Comparison of ENCODE assay signal across 8 cellular contexts in the genomic region with DNA sequence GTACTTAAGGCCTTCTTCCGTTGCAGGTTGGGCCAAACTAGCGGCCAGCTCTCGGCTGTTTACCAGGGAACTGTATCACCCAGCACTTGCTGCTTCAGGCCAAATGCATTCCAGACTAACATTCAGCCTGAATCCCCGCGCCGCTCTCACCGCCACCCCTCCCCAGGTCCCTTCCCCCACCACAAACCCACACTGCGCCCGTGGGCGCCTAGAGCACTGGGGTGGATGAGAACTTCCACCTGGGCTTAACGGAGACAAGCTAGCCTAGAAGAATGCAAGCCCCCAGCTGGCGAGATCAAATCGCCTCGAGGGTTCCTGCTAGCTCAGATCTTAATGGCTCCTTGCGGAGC. TPM values are rescaled to one million over a fixed set of nuclear protein-coding genes. Genes with fewer than 3 reads are reported as not detected.
DNase-seq lines count a peak whose midpoint lies in the region; ATAC-seq and TF ChIP-seq lines count a peak whose summit lies in the region.

No MANE protein-coding gene starts in this region.

- H3K36me3 Mint-ChIP-seq in activated CD4-positive, alpha-beta T cell treated with anti-CD3 and anti-CD28 coated beads for 36 hours (ENCODE audit: low read depth): no peaks in the 10 kb centered on the region
- H3K36me3 Mint-ChIP-seq in effector memory CD8-positive, alpha-beta T cell (ENCODE audit: insufficient read depth): peaks cover 7% of the 10 kb centered on the region

- POLR2A ChIA-PET in activated CD4-positive, alpha-beta T cell treated with anti-CD3 and anti-CD28 coated beads for 36 hours (lab: Charles Lee): interaction anchor here (1.2 to 1.4 kb wide), 2 partner anchors 9 to 28 kb away, joined by 5 to 6 read pairs; no protein-coding TSS in a partner anchor
- POLR2A ChIA-PET in RWPE1 (lab: Yijun Ruan, JAX; ENCODE audit: low non-redundant PET): interaction anchor here (0.6 kb wide), 2 partner anchors 13 to 33 kb away, joined by 4 to 6 read pairs; no protein-coding TSS in a partner anchor

- H3K4me1 Mint-ChIP-seq in activated CD4-positive, alpha-beta T cell treated with anti-CD3 and anti-CD28 coated beads for 36 hours: peaks cover 26% of the 10 kb centered on the region
- peaks cover 21 to 27% of the 10 kb centered on the region in 2 donors for H3K4me1 Mint-ChIP-seq in effector memory CD8-positive, alpha-beta T cell (ENCODE audit: low read depth in 2 of 2)

- CTCF ChIA-PET in activated CD4-positive, alpha-beta T cell treated with anti-CD3 and anti-CD28 coated beads for 36 hours (lab: Charles Lee): interaction anchor here (0.6 to 3.6 kb wide), 13 partner anchors 9 to 232 kb away, joined by 3 to 17 read pairs (median 4); no protein-coding TSS in a partner anchor
- CTCF ChIA-PET in RWPE1 (lab: Yijun Ruan, JAX): interaction anchor here (0.6 kb wide), 1 partner anchor 8 kb away, joined by 3 read pairs; no protein-coding TSS in a partner anchor

- H3K4me3 ChIP-seq in upper lobe of right lung: peak overlapping the region; percentile 76

- H3K9me3 Mint-ChIP-seq in activated CD4-positive, alpha-beta T cell treated with anti-CD3 and anti-CD28 coated beads for 36 hours (ENCODE audit: low read depth): no peaks in the 10 kb centered on the region
- H3K9me3 Mint-ChIP-seq in effector memory CD8-positive, alpha-beta T cell: no peaks in the 10 kb centered on the region

- H3K27me3 Mint-ChIP-seq in activated CD4-positive, alpha-beta T cell treated with anti-CD3 and anti-CD28 coated beads for 36 hours: no peaks in the 10 kb centered on the region
- H3K27me3 Mint-ChIP-seq in effector memory CD8-positive, alpha-beta T cell: no peaks in the 10 kb centered on the region

- H3K36me3 ChIP-seq in upper lobe of right lung: no peaks in the 10 kb centered on the region

- no peak for ATAC-seq in activated CD4-positive, alpha-beta T cell treated with anti-CD3 and anti-CD28 coated beads for 36 hours
- ATAC-seq in effector memory CD8-positive, alpha-beta T cell (replicated peaks): no peak
- ATAC-seq in upper lobe of right lung (peak; percentile 26), HG02678 (IDR thresholded peaks at IDR 0.05; ENCODE audit: unreplicated experiment) (no peak)

- H3K27me3 ChIP-seq in upper lobe of right lung: no peaks in the 10 kb centered on the region

- intact Hi-C loops in activated CD4-positive, alpha-beta T cell treated with anti-CD3 and anti-CD28 coated beads for 36 hours (cut with DNase I, micrococcal nuclease): loop anchor here (1.0 to 10.0 kb wide), 3 partner anchors 127 to 226 kb away; partner anchors contain the start of gene OR2A14 (in 1 of the 2)
- intact Hi-C loops in upper lobe of right lung (cut with DNase I): no loop called here

- H3K27ac ChIP-seq in RWPE1 (peak overlapping the region; percentile 97), upper lobe of right lung (peak overlapping the region; percentile 89)

- H3K9me3 ChIP-seq in upper lobe of right lung: no peaks in the 10 kb centered on the region

- peaks cover 9% of the 10 kb centered on the region for H3K4me1 ChIP-seq in upper lobe of right lung

- no peak for DNase-seq in activated CD4-positive, alpha-beta T cell treated with anti-CD3 and anti-CD28 coated beads for 36 hours
- DNase-seq in activated CD4-positive, alpha-beta T cell treated with anti-CD3 and anti-CD28 coated beads, Interleukin-2, amount 50 U/mL, for 1 hour: no peak
- peak; percentile 13 for DNase-seq in RWPE1 (ENCODE audit: low spot score)
- DNase-seq in effector memory CD8-positive, alpha-beta T cell: no peak
- peak; percentile 70 for DNase-seq in midbrain (lab: John Stamatoyannopoulos, UW)
- DNase-seq in upper lobe of right lung: peak; percentile 72
- no peak for DNase-seq in NCI-H526 treated with DMSO at 0.1 percent for 48 hours (lab: John Stamatoyannopoulos, UW)

- TF ChIP-seq CTCF in RWPE1 (conservative IDR thresholded peaks at IDR 0.05; ENCODE audit: low read depth) (no peak), upper lobe of right lung (IDR thresholded peaks at IDR 0.05) (no peak)

- H3K27ac Mint-ChIP-seq in activated CD4-positive, alpha-beta T cell treated with anti-CD3 and anti-CD28 coated beads for 36 hours: peak overlapping the region; percentile 91
- peak overlapping the region; percentile 95 for H3K27ac Mint-ChIP-seq in effector memory CD8-positive, alpha-beta T cell

- H3K4me3 Mint-ChIP-seq in activated CD4-positive, alpha-beta T cell treated with anti-CD3 and anti-CD28 coated beads for 36 hours: peak overlapping the region; percentile 88
- H3K4me3 Mint-ChIP-seq in effector memory CD8-positive, alpha-beta T cell: peak overlapping the region; percentile 91 to 93

RNA-seq across cellular contexts. Expression of gene TCAF1, which starts 0.6 kb away (rescaled TPM):
- 10 to 100 TPM; 16.5 to 17.7 TPM for total RNA-seq in activated CD4-positive, alpha-beta T cell treated with anti-CD3 and anti-CD28 coated beads for 36 hours
- total RNA-seq in upper lobe of right lung: 42.6 TPM

RNA-seq across cellular contexts. Expression of gene OR2F2, which starts 33.7 kb away (rescaled TPM):
- total RNA-seq in activated CD4-positive, alpha-beta T cell treated with anti-CD3 and anti-CD28 coated beads for 36 hours: not detected
- not detected for total RNA-seq in upper lobe of right lung

RNA-seq across cellular contexts. Expression of gene OR2F1, which starts 53.3 kb away (rescaled TPM):
- total RNA-seq in activated CD4-positive, alpha-beta T cell treated with anti-CD3 and anti-CD28 coated beads for 36 hours: not detected
- total RNA-seq in upper lobe of right lung: not detected

Comparison
In these comparisons a context has a peak if more than half of its experiments do, and no peak if none do; other contexts are left out.
1. DNase-seq: peak in RWPE1 (single experiment), midbrain (single experiment) and upper lobe of right lung (single experiment); none in activated CD4-positive, alpha-beta T cell treated with anti-CD3 and anti-CD28 coated beads for 36 hours (single experiment), activated CD4-positive, alpha-beta T cell treated with anti-CD3 and anti-CD28 coated beads, Interleukin-2, amount 50 U/mL, for 1 hour (single experiment), effector memory CD8-positive, alpha-beta T cell (0 of 3) and NCI-H526 treated with DMSO at 0.1 percent for 48 hours (single experiment).